8 cellular contexts compared by ENCODE assay signal in the genomic region with DNA sequence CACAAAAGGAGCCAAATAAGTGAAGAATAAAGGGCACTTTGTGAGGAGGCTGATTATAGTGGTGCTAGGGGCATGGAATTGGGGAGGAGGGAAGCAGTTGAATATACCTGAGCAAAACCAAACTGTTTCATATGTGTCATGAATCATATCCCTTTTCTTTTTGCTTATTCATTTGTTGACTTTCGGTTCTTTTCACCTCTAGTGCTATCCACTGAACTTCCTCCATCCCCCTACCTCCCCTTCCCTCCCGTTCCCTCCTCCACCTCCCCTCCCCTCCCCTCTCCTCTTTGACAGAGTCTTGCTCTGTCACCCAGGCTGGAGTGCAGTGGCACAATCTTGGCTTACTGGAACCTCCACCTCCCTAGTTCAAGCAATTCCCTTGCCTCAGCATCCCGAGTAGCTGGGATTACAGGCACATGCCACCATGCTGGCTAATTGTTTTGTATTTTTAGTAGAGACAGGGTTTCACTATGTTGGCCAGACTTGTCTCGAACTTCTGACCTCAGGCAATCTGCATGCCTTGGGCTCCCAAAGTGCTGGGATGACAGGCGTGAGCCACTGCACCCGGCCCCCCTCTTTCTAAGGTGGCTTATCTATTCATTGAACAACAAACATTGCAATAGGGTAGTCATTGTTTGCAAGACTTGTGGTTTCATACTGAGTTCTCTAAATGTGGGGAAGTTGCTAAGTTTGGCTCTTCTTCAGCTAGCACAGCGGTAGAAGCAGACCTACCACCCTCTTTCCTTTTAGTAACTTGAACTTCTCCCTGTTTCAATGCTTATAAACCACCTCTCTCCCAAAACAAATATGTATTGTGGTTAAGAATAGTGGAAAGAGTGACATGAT.
DNase-seq lines count a peak whose midpoint lies in the region; ATAC-seq, FAIRE-seq and TF ChIP-seq lines count a peak whose summit lies in the region.

No MANE protein-coding gene starts in this region.

- H3K4me1 ChIP-seq in A549 = peaks cover 40% of the 10 kb centered on the region

- DNase-seq in A549 (ENCODE audit: low read depth in 1 of 2, low spot score in 1 of 2) (peak in 1 of 2 experiments; percentile 68), RPMI7951 (ENCODE audit: low read depth) (peak; percentile 33), kidney tubule cell (ENCODE audit: low spot score) (peak; percentile 24), COLO668 (lab: John Stamatoyannopoulos, UW; ENCODE audit: unreplicated experiment) (no peak), RKO (ENCODE audit: low spot score) (no peak), DMS153 (lab: John Stamatoyannopoulos, UW) (no peak)

- 17% methylated on average over 7 of the region's 7 CpGs for WGBS in A549 (ENCODE audit: missing lambda C conversion rate)

- CTCF ChIA-PET in A549 (lab: Yijun Ruan, JAX) = interaction anchor here (1.0 kb wide), 1 partner anchor 55 kb away, joined by 3 read pairs; no protein-coding TSS in a partner anchor

- H3K4me3 ChIP-seq in A549 = no peak overlapping the region

- POLR2A ChIA-PET in A549 (lab: Yijun Ruan, JAX) = no interaction called here

- ATAC-seq in A549 = peak; percentile 47 to 83; a peak in 4 of 6 replicates
- ATAC-seq in GM18907 (IDR thresholded peaks at IDR 0.05; ENCODE audit: unreplicated experiment) = peak; percentile 93
- peak; percentile 85 for ATAC-seq in HG03064 (IDR thresholded peaks at IDR 0.05; ENCODE audit: low read depth, unreplicated experiment)

- peaks cover 5% of the 10 kb centered on the region; the same call in 1 of the 3 replicates for H3K9me3 ChIP-seq in A549

- TF ChIP-seq EP300 in A549 (IDR thresholded peaks at IDR 0.05) = peak in 1 of 2 experiments; percentile 20; a peak in 1 of 5 replicates

- no peak for TF ChIP-seq CTCF in A549 (IDR thresholded peaks at IDR 0.05)

- no peak for FAIRE-seq in A549 (lab: Jason Lieb, UNC)

- H3K4me2 ChIP-seq in A549 = peak overlapping the region; percentile 57

- no peak for TF ChIP-seq POLR2A in A549 (IDR thresholded peaks at IDR 0.05; ENCODE audit: low read length)

- no peak for TF ChIP-seq RAD21 in A549 (conservative IDR thresholded peaks at IDR 0.05 in 1 of 2, IDR thresholded peaks at IDR 0.05 in 1 of 2)

- H3K27ac ChIP-seq in A549 = peak overlapping the region; percentile 60 to 61

TF ChIP-seq in A549, 52 proteins besides CTCF, POLR2A, EP300 and RAD21:
- TF ChIP-seq GATA3 (IDR thresholded peaks at IDR 0.05; ENCODE audit: borderline replicate concordance) (peak; percentile 84), HDAC2 (IDR thresholded peaks at IDR 0.05) (no peak), FOSL2 (IDR thresholded peaks at IDR 0.05) (no peak), FOSL2 (CRISPR knock-in tag; IDR thresholded peaks at IDR 0.05) (peak; percentile 59), KDM1A (IDR thresholded peaks at IDR 0.05; ENCODE audit: low read depth) (no peak), HEYL (CRISPR knock-in tag; IDR thresholded peaks at IDR 0.05) (no peak), JUNB (IDR thresholded peaks at IDR 0.05) (no peak), CEBPB (IDR thresholded peaks at IDR 0.05) (peak in 1 of 2 experiments; percentile 65; a peak in 2 of 4 replicates), RNF2 (IDR thresholded peaks at IDR 0.05; ENCODE audit: borderline replicate concordance, low read depth) (no peak), BHLHE40 (IDR thresholded peaks at IDR 0.05; ENCODE audit: low read depth, low read length) (no peak), FOSB (CRISPR knock-in tag; IDR thresholded peaks at IDR 0.05) (no peak)
- TF ChIP-seq, protein P1, sequence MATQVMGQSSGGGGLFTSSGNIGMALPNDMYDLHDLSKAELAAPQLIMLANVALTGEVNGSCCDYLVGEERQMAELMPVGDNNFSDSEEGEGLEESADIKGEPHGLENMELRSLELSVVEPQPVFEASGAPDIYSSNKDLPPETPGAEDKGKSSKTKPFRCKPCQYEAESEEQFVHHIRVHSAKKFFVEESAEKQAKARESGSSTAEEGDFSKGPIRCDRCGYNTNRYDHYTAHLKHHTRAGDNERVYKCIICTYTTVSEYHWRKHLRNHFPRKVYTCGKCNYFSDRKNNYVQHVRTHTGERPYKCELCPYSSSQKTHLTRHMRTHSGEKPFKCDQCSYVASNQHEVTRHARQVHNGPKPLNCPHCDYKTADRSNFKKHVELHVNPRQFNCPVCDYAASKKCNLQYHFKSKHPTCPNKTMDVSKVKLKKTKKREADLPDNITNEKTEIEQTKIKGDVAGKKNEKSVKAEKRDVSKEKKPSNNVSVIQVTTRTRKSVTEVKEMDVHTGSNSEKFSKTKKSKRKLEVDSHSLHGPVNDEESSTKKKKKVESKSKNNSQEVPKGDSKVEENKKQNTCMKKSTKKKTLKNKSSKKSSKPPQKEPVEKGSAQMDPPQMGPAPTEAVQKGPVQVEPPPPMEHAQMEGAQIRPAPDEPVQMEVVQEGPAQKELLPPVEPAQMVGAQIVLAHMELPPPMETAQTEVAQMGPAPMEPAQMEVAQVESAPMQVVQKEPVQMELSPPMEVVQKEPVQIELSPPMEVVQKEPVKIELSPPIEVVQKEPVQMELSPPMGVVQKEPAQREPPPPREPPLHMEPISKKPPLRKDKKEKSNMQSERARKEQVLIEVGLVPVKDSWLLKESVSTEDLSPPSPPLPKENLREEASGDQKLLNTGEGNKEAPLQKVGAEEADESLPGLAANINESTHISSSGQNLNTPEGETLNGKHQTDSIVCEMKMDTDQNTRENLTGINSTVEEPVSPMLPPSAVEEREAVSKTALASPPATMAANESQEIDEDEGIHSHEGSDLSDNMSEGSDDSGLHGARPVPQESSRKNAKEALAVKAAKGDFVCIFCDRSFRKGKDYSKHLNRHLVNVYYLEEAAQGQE (IDR thresholded peaks at IDR 0.05) = no peak
TF ChIP-seq in A549: peak in this region for 3.

Comparison
In these comparisons a context has a peak if more than half of its experiments do, and no peak if none do; other contexts are left out.
1. DNase-seq: peak in RPMI7951 (single experiment) and kidney tubule cell (single experiment); none in COLO668 (single experiment), RKO (single experiment) and DMS153 (single experiment).
2. Peak in every context shown above with its lines, with median percentiles within 50 percentile points of each other: ATAC-seq.